Comparison of ENCODE assay signal across 11 cellular contexts in the genomic region with DNA sequence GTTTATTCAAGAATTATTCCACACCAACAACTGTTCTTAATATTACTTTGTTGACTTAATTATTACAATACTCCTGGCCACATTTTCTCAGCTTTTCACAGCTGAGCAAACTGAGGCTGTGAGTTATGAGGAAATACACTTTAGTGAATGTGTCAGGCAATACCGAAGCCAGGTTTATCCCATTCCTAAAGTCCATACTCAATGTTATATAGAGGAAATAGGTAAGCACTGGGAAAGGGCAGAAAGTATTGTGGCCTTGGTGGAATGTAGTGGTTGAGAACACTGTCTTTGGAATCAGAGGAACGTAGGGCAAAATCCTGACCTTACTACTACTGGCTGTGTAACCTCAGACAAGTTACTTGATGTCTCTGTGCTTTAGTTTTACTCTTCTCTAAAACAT.
"Had no signal": no experiment of that assay in that cellular context is flagged by ENCODE, and none has a peak within 500 bp of the region (broad histone marks: within the 10 kb centered on the region; RNA-seq: fewer than 3 reads in every experiment).

No MANE protein-coding gene starts in this region.

- H3K4me1 ChIP-seq: left lung, uterus had no signal

- H3K36me3 ChIP-seq: uterus had no signal

- H3K27me3 ChIP-seq: left lung, uterus had no signal

- DNase-seq: activated effector memory CD4-positive, alpha-beta T cell treated with anti-CD3 and anti-CD28 coated beads, Interleukin-2, amount 50 U/mL, for 16 hours; activated T-cell treated with anti-CD3 and anti-CD28 coated beads, Interleukin-2, amount 50 U/mL, for 1 hour; caudate nucleus; effector memory CD4-positive, alpha-beta T cell; glutamatergic neuron; left lung; stimulated activated CD4-positive, alpha-beta T cell treated with anti-CD3 and anti-CD28 coated beads, Interleukin-4, amount 100 ng/mL, for 1 hour; stimulated activated CD8-positive, alpha-beta memory T cell treated with anti-CD3 and anti-CD28 coated beads, Interleukin-4, amount 100 ng/mL, for 48 hours; uterus had no signal

- H3K9me3 ChIP-seq: left lung, uterus had no signal

- H3K27ac ChIP-seq: coronary artery, left lung, uterus had no signal

- ATAC-seq: activated CD4-positive, CD25-positive, alpha-beta regulatory T cell treated with anti-CD3 and anti-CD28 coated beads, Interleukin-2, amount 50 U/mL, for 24 hours; left lung had no signal

- H3K4me3 ChIP-seq: coronary artery, left lung, uterus had no signal
